9 cellular contexts compared by ENCODE assay signal in the genomic region with DNA sequence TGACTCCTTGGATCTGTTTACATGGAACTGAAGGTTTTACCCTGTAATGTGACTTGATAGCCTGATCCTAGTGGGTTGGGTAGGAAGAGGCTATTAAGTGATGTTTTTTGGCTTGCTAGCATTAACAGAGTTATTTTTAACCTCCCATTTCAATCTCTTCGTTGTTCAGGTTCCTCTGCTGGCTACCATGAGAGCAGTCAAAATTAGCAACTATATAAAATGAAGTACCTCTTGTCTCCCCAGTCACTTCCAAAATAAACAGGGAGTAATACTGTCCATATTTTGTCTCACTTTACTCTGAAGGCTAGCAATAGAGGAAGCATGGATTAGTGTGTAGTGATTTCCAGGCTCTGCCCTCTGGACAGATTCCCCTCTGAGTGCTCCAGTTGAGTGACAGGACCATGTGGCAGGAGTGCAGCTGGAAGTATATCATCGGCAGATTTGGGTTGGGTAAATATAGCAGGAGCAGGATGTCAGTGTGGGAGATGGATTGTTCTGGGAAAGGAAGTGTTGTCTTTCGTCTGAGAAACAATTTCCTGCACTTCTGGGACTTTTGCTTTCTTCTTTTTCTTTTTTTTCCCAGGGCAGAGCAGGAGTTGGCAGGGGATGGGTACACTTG. TPM values are rescaled to one million over a fixed set of nuclear protein-coding genes. Genes with fewer than 3 reads are reported as not detected.
DNase-seq lines count a peak whose midpoint lies in the region; ATAC-seq and TF ChIP-seq lines count a peak whose summit lies in the region.
"Had no signal": no experiment of that assay in that cellular context is flagged by ENCODE, and none has a peak within 500 bp of the region (broad histone marks: within the 10 kb centered on the region; RNA-seq: fewer than 3 reads in every experiment).

No MANE protein-coding gene starts in this region.

- peaks cover 22 to 43% of the 10 kb centered on the region in 2 donors for H3K4me1 Mint-ChIP-seq in effector memory CD8-positive, alpha-beta T cell (ENCODE audit: low read depth in 2 of 2)

- no peaks in the 10 kb centered on the region for H3K9me3 ChIP-seq in DOHH2 (ENCODE audit: control insufficient read depth, insufficient read depth, low read length)

- no peaks in the 10 kb centered on the region for H3F3A ChIP-seq in DOHH2 (ENCODE audit: control insufficient read depth, insufficient read depth)

- H3K79me2 ChIP-seq in DOHH2 (ENCODE audit: control insufficient read depth, low read length), result peaks cover 24% of the 10 kb centered on the region

- TF ChIP-seq CTCF in DOHH2 (IDR thresholded peaks at IDR 0.05; ENCODE audit: low read depth, low read length, poor library complexity, severe bottlenecking) (no peak), omental fat pad (IDR thresholded peaks at IDR 0.05) (no peak)

- no peaks in the 10 kb centered on the region for H3K9me3 Mint-ChIP-seq in effector memory CD8-positive, alpha-beta T cell

- no peak overlapping the region for H3K27ac ChIP-seq in DOHH2 (ENCODE audit: low read depth, low read length)

- H3K4me1 ChIP-seq in DOHH2 (ENCODE audit: control insufficient read depth, low read length), result peaks cover 18% of the 10 kb centered on the region

- peak overlapping the region; percentile 33 for H3K4me2 ChIP-seq in DOHH2 (ENCODE audit: low read length)

- peaks cover 34% of the 10 kb centered on the region for H3K36me3 Mint-ChIP-seq in effector memory CD8-positive, alpha-beta T cell (ENCODE audit: insufficient read depth)

- peak; percentile 80 for DNase-seq in NCI-H510A treated with DMSO at 0.1 percent for 48 hours (lab: John Stamatoyannopoulos, UW)
- no peak for DNase-seq in effector memory CD8-positive, alpha-beta T cell
- DNase-seq in omental fat pad (ENCODE audit: low spot score), result no peak
- no peak for DNase-seq in CD1c-positive myeloid dendritic cell (ENCODE audit: extremely low spot score)
- DNase-seq in activated gamma-delta T cell (lab: John Stamatoyannopoulos, UW), result no peak
- DNase-seq in RKO (ENCODE audit: low spot score), result no peak

- peak overlapping the region; percentile 28 to 70 for H3K27ac Mint-ChIP-seq in effector memory CD8-positive, alpha-beta T cell

- peaks cover 3% of the 10 kb centered on the region; the same call in 1 of the 2 replicates for H4K20me1 ChIP-seq in DOHH2 (ENCODE audit: control insufficient read depth, insufficient read depth, low read depth, low read length)

- no peaks in the 10 kb centered on the region for H3K27me3 ChIP-seq in DOHH2 (ENCODE audit: control insufficient read depth, low read length)

- H3K27me3 Mint-ChIP-seq in effector memory CD8-positive, alpha-beta T cell, result no peaks in the 10 kb centered on the region

- H3K4me3 Mint-ChIP-seq in effector memory CD8-positive, alpha-beta T cell, result no peak overlapping the region

- ATAC-seq in effector memory CD8-positive, alpha-beta T cell (replicated peaks), result no peak
- ATAC-seq in omental fat pad (ENCODE audit: low FRiP score) (peak; percentile 68), HG03432 (IDR thresholded peaks at IDR 0.05; ENCODE audit: unreplicated experiment) (no peak)

- no peak overlapping the region for H3K4me3 ChIP-seq in DOHH2 (ENCODE audit: low read length)

- no peaks in the 10 kb centered on the region for H3K9me2 ChIP-seq in DOHH2 (replicated peaks; ENCODE audit: control insufficient read depth, low read length)

- H3K36me3 ChIP-seq in DOHH2 (ENCODE audit: control insufficient read depth, low read length), result peaks cover 7% of the 10 kb centered on the region; the same call in 1 of the 2 replicates

RNA-seq across cellular contexts. Expression of gene GBF1, which starts 35.2 kb away (rescaled TPM):
- total RNA-seq in omental fat pad, result 10 to 100 TPM; 28.1 to 34.9 (median 31.6) TPM

RNA-seq across cellular contexts. Expression of gene PITX3, which starts 39.2 kb away (rescaled TPM):
- under 1 TPM in 2 of 4 donors, not detected in 2; 0.36 to 0.37 TPM for total RNA-seq in omental fat pad
- total RNA-seq: mononuclear cell had no signal

RNA-seq across cellular contexts. Expression of gene ELOVL3, which starts 54.4 kb away (rescaled TPM):
- total RNA-seq in omental fat pad, result 1 to 10 TPM in 3 of 4 donors, under 1 TPM in 1; 0.72 to 4.6 (median 2.1) TPM
- total RNA-seq: mononuclear cell had no signal
